In genomic region chr19:5585461-5586299, GRCh38 we compare ENCODE assay signal across 9 cellular contexts. TPM values are rescaled to one million over a fixed set of nuclear protein-coding genes. Genes with fewer than 3 reads are reported as not detected.
DNase-seq lines count a peak whose midpoint lies in the region; ATAC-seq and TF ChIP-seq lines count a peak whose summit lies in the region.
"Had no signal": no experiment of that assay in that cellular context is flagged by ENCODE, and none has a peak within 500 bp of the region (broad histone marks: within the 10 kb centered on the region; RNA-seq: fewer than 3 reads in every experiment).

No MANE protein-coding gene starts in this region.

- H3K9me3 ChIP-seq in ES-I3 (ENCODE audit: control insufficient read depth, insufficient read depth, low read length) (no peaks in the 10 kb centered on the region), WERI-Rb-1 (ENCODE audit: severe bottlenecking) (no peaks in the 10 kb centered on the region), testis (no peaks in the 10 kb centered on the region)
- H3K9me3 ChIP-seq: uterus had no signal

- peaks cover 17% of the 10 kb centered on the region for H3K36me3 Mint-ChIP-seq in chondrocyte (ENCODE audit: low read depth)
- H3K36me3 Mint-ChIP-seq in naive thymus-derived CD8-positive, alpha-beta T cell: peaks cover 0 to 45% (median 7%) of the 10 kb centered on the region in 3 donors

- H3K4me1 Mint-ChIP-seq in chondrocyte (ENCODE audit: low read depth): peaks cover 9% of the 10 kb centered on the region
- peaks cover 8 to 22% (median 15%) of the 10 kb centered on the region in 4 donors for H3K4me1 Mint-ChIP-seq in naive thymus-derived CD8-positive, alpha-beta T cell

- no peak overlapping the region for H3K4me3 Mint-ChIP-seq in chondrocyte (ENCODE audit: unreplicated experiment)
- H3K4me3 Mint-ChIP-seq in naive thymus-derived CD8-positive, alpha-beta T cell: peak overlapping the region in 9 of 10 donors; percentile 36 to 82 (median 70)

- DNase-seq in WERI-Rb-1 (peak; percentile 51), chondrocyte (ENCODE audit: low spot score) (peak; percentile 84), testis (peak; percentile 46), AML-193 (lab: John Stamatoyannopoulos, UW) (no peak), NCI-H1436 treated with DMSO at 0.1 percent for 48 hours (lab: John Stamatoyannopoulos, UW) (no peak)
- peak in 7 of 10 donors; percentile 20 to 52 (median 38) for DNase-seq in naive thymus-derived CD8-positive, alpha-beta T cell

- H3K4me1 ChIP-seq in ES-I3 (ENCODE audit: insufficient read depth, low read length): peaks cover 12% of the 10 kb centered on the region; the same call in 1 of the 2 replicates
- peaks cover 6% of the 10 kb centered on the region for H3K4me1 ChIP-seq in testis
- H3K4me1 ChIP-seq: uterus had no signal

- H3K9ac ChIP-seq in ES-I3 (ENCODE audit: low read depth, low read length): peak overlapping the region; percentile 19; the same call in 1 of the 2 replicates

- peak overlapping the region; percentile 74 for H3K27ac Mint-ChIP-seq in chondrocyte (ENCODE audit: unreplicated experiment)
- peak overlapping the region; percentile 37 to 95 (median 80) for H3K27ac Mint-ChIP-seq in naive thymus-derived CD8-positive, alpha-beta T cell

- H3K4me3 ChIP-seq in WERI-Rb-1 (ENCODE audit: low read depth, low read length) (no peak overlapping the region), testis (no peak overlapping the region)
- H3K4me3 ChIP-seq: uterus had no signal

- H3K27me3 ChIP-seq in WERI-Rb-1 (ENCODE audit: insufficient read depth, low read depth, severe bottlenecking) (no peaks in the 10 kb centered on the region), testis (no peaks in the 10 kb centered on the region)
- H3K27me3 ChIP-seq: uterus had no signal

- POLR2A ChIA-PET in naive thymus-derived CD8-positive, alpha-beta T cell (lab: Charles Lee): interaction anchor here (0.6 to 1.4 kb wide), 2 partner anchors 38 to 1102 kb away, joined by 4 to 10 read pairs; partner anchors contain the start of gene SAFB

- peaks cover under 1% of the 10 kb centered on the region; the same call in 1 of the 2 replicates for H3K36me3 ChIP-seq in ES-I3 (ENCODE audit: insufficient read depth, low read length)
- peaks cover 50% of the 10 kb centered on the region for H3K36me3 ChIP-seq in WERI-Rb-1
- H3K36me3 ChIP-seq in testis (ENCODE audit: low read depth, missing control alignments): no peaks in the 10 kb centered on the region
- H3K36me3 ChIP-seq: uterus had no signal

- intact Hi-C loops in testis (cut with DNase I; ENCODE audit: low total_unique reads): loop anchor here (10.0 kb wide), 1 partner anchor 371 kb away; no protein-coding TSS in a partner anchor

- 35 to 39% methylated on average over 8 to 29 of the region's 29 CpGs for WGBS in testis, 2 donors

- H3K27ac ChIP-seq in WERI-Rb-1: no peak overlapping the region
- no peak overlapping the region for H3K27ac ChIP-seq in testis

- H3K27me3 Mint-ChIP-seq in chondrocyte (ENCODE audit: low read depth): no peaks in the 10 kb centered on the region
- H3K27me3 Mint-ChIP-seq in naive thymus-derived CD8-positive, alpha-beta T cell: no peaks in the 10 kb centered on the region

- ATAC-seq in naive thymus-derived CD8-positive, alpha-beta T cell: peak; percentile 61 to 76
- ATAC-seq in GM21360 (IDR thresholded peaks at IDR 0.05; ENCODE audit: unreplicated experiment): no peak

- no peak for TF ChIP-seq POLR2A in testis (IDR thresholded peaks at IDR 0.05)

- TF ChIP-seq CTCF in WERI-Rb-1 (IDR thresholded peaks at IDR 0.05; ENCODE audit: low read depth, low read length) (no peak), chondrocyte (IDR thresholded peaks at IDR 0.05) (no peak), testis (IDR thresholded peaks at IDR 0.05) (no peak)

- no peaks in the 10 kb centered on the region for H3K9me3 Mint-ChIP-seq in chondrocyte (ENCODE audit: low read depth)
- no peaks in the 10 kb centered on the region for H3K9me3 Mint-ChIP-seq in naive thymus-derived CD8-positive, alpha-beta T cell

RNA-seq across cellular contexts. Expression of gene TINCR, which starts 17.9 kb away (rescaled TPM):
- total RNA-seq in chondrocyte (1.7 to 17.0 TPM (median 2.0 TPM) in 3 replicates), testis (1 to 10 TPM; 5.6 to 7.0 TPM)
- total RNA-seq in naive thymus-derived CD8-positive, alpha-beta T cell: 1 to 10 TPM; 2.2 to 2.3 TPM
- polyA plus RNA-seq in naive thymus-derived CD8-positive, alpha-beta T cell: under 1 TPM in 1 of 3 donors, not detected in 2; 0.09 TPM
- polyA plus RNA-seq in testis (ENCODE audit: insufficient read depth, low read depth, low replicate concordance): 3.0 TPM

RNA-seq across cellular contexts. Expression of gene SAFB2, which starts 36.9 kb away (rescaled TPM):
- total RNA-seq in chondrocyte: 48.2 to 62.7 TPM (median 49.2 TPM) in 3 replicates
- total RNA-seq in naive thymus-derived CD8-positive, alpha-beta T cell: 100 to 1,000 TPM; 218 to 221 TPM
- 10 to 100 TPM; 25.8 to 47.4 (median 28.7) TPM for polyA plus RNA-seq in naive thymus-derived CD8-positive, alpha-beta T cell
- total RNA-seq in testis: 100 to 1,000 TPM; 173 to 209 TPM
- 84.1 TPM for polyA plus RNA-seq in testis (ENCODE audit: insufficient read depth, low read depth, low replicate concordance)

RNA-seq across cellular contexts. Expression of gene SAFB, which starts 37.2 kb away (rescaled TPM):
- total RNA-seq in chondrocyte (56.6 to 77.1 TPM (median 58.3 TPM) in 3 replicates), testis (100 to 1,000 TPM; 202 to 220 TPM)
- 100 to 1,000 TPM; 188 to 191 TPM for total RNA-seq in naive thymus-derived CD8-positive, alpha-beta T cell
- 100 to 1,000 TPM in 1 of 3 donors, 10 to 100 TPM in 2; 28.6 to 135 (median 59.3) TPM for polyA plus RNA-seq in naive thymus-derived CD8-positive, alpha-beta T cell
- polyA plus RNA-seq in testis (ENCODE audit: insufficient read depth, low read depth, low replicate concordance): 83.2 TPM

Comparison
In these comparisons a context has a peak if more than half of its experiments do, and no peak if none do; other contexts are left out.
1. DNase-seq: peak in WERI-Rb-1 (single experiment), chondrocyte (single experiment), naive thymus-derived CD8-positive, alpha-beta T cell (7 of 10) and testis (single experiment); none in AML-193 (0 of 2) and NCI-H1436 treated with DMSO at 0.1 percent for 48 hours (single experiment).